ENCODE assay signal across 1 cellular context in the genomic region with DNA sequence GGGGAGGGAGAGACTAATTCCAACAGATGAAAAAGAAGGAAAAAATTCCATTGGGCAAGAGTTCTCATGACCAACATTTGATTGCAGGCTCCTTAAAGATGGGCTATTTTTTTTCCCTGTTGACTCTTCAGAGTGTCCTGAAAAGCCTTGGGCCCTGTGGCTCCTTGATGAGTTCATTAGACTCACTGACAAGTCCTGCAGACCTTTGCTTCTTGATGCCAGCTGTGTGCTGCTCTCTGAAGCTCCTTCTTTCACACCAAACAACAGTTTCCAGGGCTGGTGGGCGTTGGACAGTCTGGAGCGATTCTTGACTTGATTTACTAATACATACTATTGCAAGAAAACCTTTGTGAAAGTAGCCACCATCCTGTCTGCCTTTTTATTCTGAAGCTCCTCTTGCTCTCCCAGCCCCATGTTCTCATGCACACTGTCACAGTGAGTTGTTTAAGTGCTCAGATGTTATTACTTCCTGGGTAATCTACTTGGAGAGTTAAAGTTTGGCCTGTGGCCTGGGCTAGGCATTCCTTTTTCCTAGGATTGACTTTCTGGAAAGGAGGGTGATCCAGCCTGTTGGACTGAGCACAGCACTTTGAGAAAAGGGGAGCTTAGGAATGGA.
TF ChIP-seq lines count a peak whose summit lies in the region.

No MANE protein-coding gene starts in this region.

TF ChIP-seq in GM12878, 131 proteins besides CTCF, POLR2A, EP300 and RAD21:
- TF ChIP-seq, protein P1, sequence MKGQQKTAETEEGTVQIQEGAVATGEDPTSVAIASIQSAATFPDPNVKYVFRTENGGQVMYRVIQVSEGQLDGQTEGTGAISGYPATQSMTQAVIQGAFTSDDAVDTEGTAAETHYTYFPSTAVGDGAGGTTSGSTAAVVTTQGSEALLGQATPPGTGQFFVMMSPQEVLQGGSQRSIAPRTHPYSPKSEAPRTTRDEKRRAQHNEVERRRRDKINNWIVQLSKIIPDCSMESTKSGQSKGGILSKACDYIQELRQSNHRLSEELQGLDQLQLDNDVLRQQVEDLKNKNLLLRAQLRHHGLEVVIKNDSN (IDR thresholded peaks at IDR 0.05; ENCODE audit: borderline replicate concordance, extremely low read length, insufficient read depth, low read depth, low read length): no peak
- TF ChIP-seq RAD51 (IDR thresholded peaks at IDR 0.05) (no peak), FOXK2 (IDR thresholded peaks at IDR 0.05) (no peak), ZNF274 (IDR thresholded peaks at IDR 0.05; ENCODE audit: insufficient read depth, insufficient read length) (no peak)
